24 cellular contexts compared by ENCODE assay signal in genomic region chr2:60394467-60394866, GRCh38.
"Had no signal": no experiment of that assay in that cellular context is flagged by ENCODE, and none has a peak within 500 bp of the region (broad histone marks: within the 10 kb centered on the region; RNA-seq: fewer than 3 reads in every experiment).

No MANE protein-coding gene starts in this region.

- DNase-seq: activated B cell treated with CpG ODN at 0.5 μM for 24 hours; activated CD4-positive, alpha-beta memory T cell treated with anti-CD3 and anti-CD28 coated beads for 36 hours; activated CD4-positive, alpha-beta T cell treated with anti-CD3 and anti-CD28 coated beads for 1 hour; activated CD4-positive, alpha-beta T cell treated with anti-CD3 and anti-CD28 coated beads, Interleukin-2, amount 10 ng/mL, durations not matched to agents 24 days and 14 days; activated CD8-positive, alpha-beta memory T cell treated with anti-CD3 and anti-CD28 coated beads for 24 hours; activated effector memory CD4-positive, alpha-beta T cell treated with anti-CD3 and anti-CD28 coated beads, Interleukin-2, amount 50 U/mL, for 16 hours; activated naive CD4-positive, alpha-beta T cell treated with Interleukin-2 at 50 U/mL for 16 hours; activated naive CD8-positive, alpha-beta T cell treated with anti-CD3 and anti-CD28 coated beads, Interleukin-2, amount 50 U/mL, for 24 hours; activated T-cell treated with anti-CD3 and anti-CD28 coated beads, Interleukin-2, amount 50 U/mL, for 4 hours; MG63; NCI-H1105; NCI-H1436; NCI-H1694 treated with DMSO at 0.1 percent for 48 hours; NCI-H2029 treated with DMSO at 0.1 percent for 48 hours; NCI-H345; NCI-H510A; NCI-H69; PC-9; SIG-M5; T-cell; T-helper 2 cell; T1000 had no signal

- FAIRE-seq: TTC549 had no signal

- ATAC-seq: activated naive CD4-positive, alpha-beta T cell treated with anti-CD3 and anti-CD28 coated beads, Interleukin-2, amount 50 U/mL, for 72 hours; activated naive CD8-positive, alpha-beta T cell treated with anti-CD3 and anti-CD28 coated beads, Interleukin-2, amount 50 U/mL, for 24 hours; activated T-cell treated with anti-CD3 and anti-CD28 coated beads, Interleukin-2, amount 50 U/mL, for 4 hours; T-cell had no signal
